2 cellular contexts compared by ENCODE assay signal in genomic region chr2:240077442-240077841, GRCh38.
TF ChIP-seq lines count a peak whose summit lies in the region.

No MANE protein-coding gene starts in this region.

TF ChIP-seq in HepG2, 621 proteins besides CTCF, POLR2A, EP300 and RAD21:
- TF ChIP-seq, protein P1, sequence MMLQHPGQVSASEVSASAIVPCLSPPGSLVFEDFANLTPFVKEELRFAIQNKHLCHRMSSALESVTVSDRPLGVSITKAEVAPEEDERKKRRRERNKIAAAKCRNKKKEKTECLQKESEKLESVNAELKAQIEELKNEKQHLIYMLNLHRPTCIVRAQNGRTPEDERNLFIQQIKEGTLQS (CRISPR knock-in tag; IDR thresholded peaks at IDR 0.05): no peak
- TF ChIP-seq MXD1 (CRISPR knock-in tag; IDR thresholded peaks at IDR 0.05) (no peak), ZNF878 (CRISPR knock-in tag; IDR thresholded peaks at IDR 0.05) (no peak), ZFP82 (CRISPR knock-in tag; IDR thresholded peaks at IDR 0.05; ENCODE audit: borderline replicate concordance) (peak; percentile 81; the same call in 1 of the 2 replicates), ARHGAP35 (CRISPR knock-in tag; IDR thresholded peaks at IDR 0.05; ENCODE audit: borderline replicate concordance) (no peak)
- TF ChIP-seq, protein P2, sequence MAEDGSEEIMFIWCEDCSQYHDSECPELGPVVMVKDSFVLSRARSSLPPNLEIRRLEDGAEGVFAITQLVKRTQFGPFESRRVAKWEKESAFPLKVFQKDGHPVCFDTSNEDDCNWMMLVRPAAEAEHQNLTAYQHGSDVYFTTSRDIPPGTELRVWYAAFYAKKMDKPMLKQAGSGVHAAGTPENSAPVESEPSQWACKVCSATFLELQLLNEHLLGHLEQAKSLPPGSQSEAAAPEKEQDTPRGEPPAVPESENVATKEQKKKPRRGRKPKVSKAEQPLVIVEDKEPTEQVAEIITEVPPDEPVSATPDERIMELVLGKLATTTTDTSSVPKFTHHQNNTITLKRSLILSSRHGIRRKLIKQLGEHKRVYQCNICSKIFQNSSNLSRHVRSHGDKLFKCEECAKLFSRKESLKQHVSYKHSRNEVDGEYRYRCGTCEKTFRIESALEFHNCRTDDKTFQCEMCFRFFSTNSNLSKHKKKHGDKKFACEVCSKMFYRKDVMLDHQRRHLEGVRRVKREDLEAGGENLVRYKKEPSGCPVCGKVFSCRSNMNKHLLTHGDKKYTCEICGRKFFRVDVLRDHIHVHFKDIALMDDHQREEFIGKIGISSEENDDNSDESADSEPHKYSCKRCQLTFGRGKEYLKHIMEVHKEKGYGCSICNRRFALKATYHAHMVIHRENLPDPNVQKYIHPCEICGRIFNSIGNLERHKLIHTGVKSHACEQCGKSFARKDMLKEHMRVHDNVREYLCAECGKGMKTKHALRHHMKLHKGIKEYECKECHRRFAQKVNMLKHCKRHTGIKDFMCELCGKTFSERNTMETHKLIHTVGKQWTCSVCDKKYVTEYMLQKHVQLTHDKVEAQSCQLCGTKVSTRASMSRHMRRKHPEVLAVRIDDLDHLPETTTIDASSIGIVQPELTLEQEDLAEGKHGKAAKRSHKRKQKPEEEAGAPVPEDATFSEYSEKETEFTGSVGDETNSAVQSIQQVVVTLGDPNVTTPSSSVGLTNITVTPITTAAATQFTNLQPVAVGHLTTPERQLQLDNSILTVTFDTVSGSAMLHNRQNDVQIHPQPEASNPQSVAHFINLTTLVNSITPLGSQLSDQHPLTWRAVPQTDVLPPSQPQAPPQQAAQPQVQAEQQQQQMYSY (CRISPR knock-in tag; IDR thresholded peaks at IDR 0.05): no peak
TF ChIP-seq in HepG2: peak in this region for 1.

TF ChIP-seq in HEK293, 187 proteins besides CTCF, POLR2A, EP300 and RAD21:
- no peak for TF ChIP-seq ZNF830 (tag by site-specific recombination; IDR thresholded peaks at IDR 0.05; ENCODE audit: low read depth)
- no peak for TF ChIP-seq ZNF18 (tag by site-specific recombination; IDR thresholded peaks at IDR 0.05)
- peak; percentile 85 for TF ChIP-seq SETDB1 (IDR thresholded peaks at IDR 0.05; ENCODE audit: insufficient read length, low read length)
- no peak for TF ChIP-seq ELK4 (IDR thresholded peaks at IDR 0.05; ENCODE audit: borderline replicate concordance, low read depth, low read length)
- no peak for TF ChIP-seq ZNF140 (tag by site-specific recombination; IDR thresholded peaks at IDR 0.05)
- no peak for TF ChIP-seq ZNF670 (tag by site-specific recombination; IDR thresholded peaks at IDR 0.05; ENCODE audit: low read depth)
- TF ChIP-seq ZNF280D (tag by site-specific recombination; IDR thresholded peaks at IDR 0.05): 0 out of 2 replicates have a peak, but pooled peaks have one; percentile 83
